ENCODE assay signal across 12 cellular contexts in the genomic region with DNA sequence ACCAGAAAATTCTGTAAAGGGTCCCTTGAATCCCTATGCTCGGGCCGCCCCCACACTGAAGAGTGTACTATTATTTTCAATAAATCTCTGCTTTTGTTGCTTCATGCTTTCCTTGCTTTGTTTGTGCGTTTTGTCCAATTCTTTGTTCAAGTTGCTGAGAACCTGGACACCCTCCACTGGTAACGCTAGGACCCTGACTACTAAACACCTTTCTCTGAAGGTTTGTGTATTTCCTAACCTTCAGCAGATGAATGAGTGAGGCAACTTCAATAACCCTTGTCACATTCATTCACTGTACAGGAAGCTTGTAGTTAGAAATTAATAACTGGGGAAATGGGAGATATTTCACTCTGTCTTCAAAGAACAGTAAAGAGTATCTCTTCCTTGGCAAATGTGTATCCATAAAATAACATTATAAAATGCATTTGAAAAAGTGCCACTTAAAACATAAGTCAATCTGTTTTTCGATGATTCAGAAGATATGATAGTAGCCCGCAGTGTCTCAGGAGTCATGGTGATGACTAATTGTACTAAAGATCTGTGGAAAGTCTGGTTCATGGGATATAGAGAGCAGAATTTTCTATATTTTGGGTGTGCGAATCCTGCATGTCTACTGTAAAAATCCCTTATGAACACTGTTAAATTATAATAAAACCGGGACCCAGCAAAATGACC. TPM values are rescaled to one million over a fixed set of nuclear protein-coding genes. Genes with fewer than 3 reads are reported as not detected.
A peak's percentile ranks its signal among the peaks of the same experiment; 100 is the strongest.
DNase-seq lines count a peak whose midpoint lies in the region; TF ChIP-seq lines count a peak whose summit lies in the region.
"Had no signal": no experiment of that assay in that cellular context is flagged by ENCODE, and none has a peak within 500 bp of the region (broad histone marks: within the 10 kb centered on the region; RNA-seq: fewer than 3 reads in every experiment).

No MANE protein-coding gene starts in this region.

- H3K9me3 Mint-ChIP-seq in osteocyte (ENCODE audit: unreplicated experiment) = peaks cover 2% of the 10 kb centered on the region

- TF ChIP-seq POLR2A in erythroblast (IDR thresholded peaks at IDR 0.05; ENCODE audit: low read length) = no peak

- peak overlapping the region; percentile 62 for H3K27ac Mint-ChIP-seq in osteocyte (ENCODE audit: unreplicated experiment)
- H3K27ac Mint-ChIP-seq: brain had no signal

- TF ChIP-seq CTCF in cardiac fibroblast (IDR thresholded peaks at IDR 0.05; ENCODE audit: low read depth, low read length) = no peak
- no peak for TF ChIP-seq CTCF in osteocyte (IDR thresholded peaks at IDR 0.05)
- TF ChIP-seq CTCF in coronary artery (IDR thresholded peaks at IDR 0.05) = no peak

- H3K27me3 Mint-ChIP-seq in osteocyte (ENCODE audit: unreplicated experiment) = no peaks in the 10 kb centered on the region

- H3K27me3 ChIP-seq in MG63 = no peaks in the 10 kb centered on the region

- no peaks in the 10 kb centered on the region; the same call in 1 of the 2 replicates for H3K9me3 ChIP-seq in MG63

- H3K36me3 Mint-ChIP-seq in osteocyte (ENCODE audit: unreplicated experiment) = no peaks in the 10 kb centered on the region
- H3K36me3 Mint-ChIP-seq: brain, IgD-negative memory B cell had no signal

- no peaks in the 10 kb centered on the region for H3K36me3 ChIP-seq in MG63

- H3K27ac ChIP-seq in coronary artery = no peak overlapping the region
- H3K27ac ChIP-seq: epithelial cell of prostate had no signal

- peaks cover 64% of the 10 kb centered on the region for H3K4me1 Mint-ChIP-seq in osteocyte (ENCODE audit: unreplicated experiment)
- H3K4me1 Mint-ChIP-seq: brain, IgD-negative memory B cell had no signal

- DNase-seq in GM04503 (ENCODE audit: low read depth) (peak; percentile 29), MG63 (peak; percentile 38), cardiac fibroblast (ENCODE audit: low read depth in 2 of 2) (peak; percentile 16 to 84), osteocyte (ENCODE audit: extremely low spot score, unreplicated experiment) (no peak), coronary artery (ENCODE audit: low spot score) (no peak), SIG-M5 treated with dmso at 0.1 percent for 504 hours (lab: John Stamatoyannopoulos, UW; ENCODE audit: unreplicated experiment) (no peak), erythroblast (lab: John Stamatoyannopoulos, UW) (no peak)
- DNase-seq: NCI-H2029 treated with DMSO at 0.1 percent for 48 hours had no signal

- H3K4me3 ChIP-seq in MG63 = no peak overlapping the region
- H3K4me3 ChIP-seq in cardiac fibroblast (replicated peaks in 1 of 2; ENCODE audit: low read depth in 2 of 2, low read length in 2 of 2) = no peak overlapping the region
- H3K4me3 ChIP-seq in coronary artery = no peak overlapping the region
- H3K4me3 ChIP-seq: GM12878 had no signal

- H3K4me3 Mint-ChIP-seq in osteocyte (ENCODE audit: unreplicated experiment) = no peak overlapping the region
- H3K4me3 Mint-ChIP-seq: brain, IgD-negative memory B cell had no signal

RNA-seq across cellular contexts. Expression of a gene that starts 43.2 kb away (rescaled TPM):
- total RNA-seq in MG63 (2014; rRNA removed; shearing (Covaris generic); ENCODE audit: low replicate concordance) = 12.2 and 28.9 TPM in 2 replicates
- total RNA-seq in osteocyte = 44.6 and 50.8 TPM in 2 replicates

Comparison
In these comparisons a context has a peak if more than half of its experiments do, and no peak if none do; other contexts are left out.
1. DNase-seq: peak in GM04503 (single experiment), MG63 (single experiment) and cardiac fibroblast (2 of 2); none in osteocyte (single experiment), coronary artery (single experiment), SIG-M5 treated with dmso at 0.1 percent for 504 hours (single experiment) and erythroblast (0 of 2).